Comparison of ENCODE assay signal across 1 cellular context in genomic region chr4:14640476-14640875, GRCh38.
TF ChIP-seq lines count a peak whose summit lies in the region.

No MANE protein-coding gene starts in this region.

TF ChIP-seq in HepG2, 621 proteins besides CTCF, POLR2A, EP300 and RAD21 (continued from another document):
- TF ChIP-seq PRDM4 (CRISPR knock-in tag; IDR thresholded peaks at IDR 0.05; ENCODE audit: borderline replicate concordance) (no peak), FOXP4 (CRISPR knock-in tag; IDR thresholded peaks at IDR 0.05) (no peak), IRX3 (CRISPR knock-in tag; IDR thresholded peaks at IDR 0.05; ENCODE audit: borderline replicate concordance, low read depth) (no peak), RNF219 (CRISPR knock-in tag; IDR thresholded peaks at IDR 0.05) (no peak), MYC (CRISPR knock-in tag; IDR thresholded peaks at IDR 0.05; ENCODE audit: borderline replicate concordance) (no peak), MTA3 (CRISPR knock-in tag; IDR thresholded peaks at IDR 0.05) (no peak), ISX (CRISPR knock-in tag; conservative IDR thresholded peaks at IDR 0.05) (no peak), CERS6 (CRISPR knock-in tag; IDR thresholded peaks at IDR 0.05) (no peak), ZNF816 (CRISPR knock-in tag; IDR thresholded peaks at IDR 0.05; ENCODE audit: borderline replicate concordance) (no peak), ZBTB46 (CRISPR knock-in tag; IDR thresholded peaks at IDR 0.05; ENCODE audit: borderline replicate concordance) (no peak), KMT2B (CRISPR knock-in tag; IDR thresholded peaks at IDR 0.05) (no peak)
TF ChIP-seq in HepG2: peak in this region for 0.
